1 cellular context compared by ENCODE assay signal in the genomic region with DNA sequence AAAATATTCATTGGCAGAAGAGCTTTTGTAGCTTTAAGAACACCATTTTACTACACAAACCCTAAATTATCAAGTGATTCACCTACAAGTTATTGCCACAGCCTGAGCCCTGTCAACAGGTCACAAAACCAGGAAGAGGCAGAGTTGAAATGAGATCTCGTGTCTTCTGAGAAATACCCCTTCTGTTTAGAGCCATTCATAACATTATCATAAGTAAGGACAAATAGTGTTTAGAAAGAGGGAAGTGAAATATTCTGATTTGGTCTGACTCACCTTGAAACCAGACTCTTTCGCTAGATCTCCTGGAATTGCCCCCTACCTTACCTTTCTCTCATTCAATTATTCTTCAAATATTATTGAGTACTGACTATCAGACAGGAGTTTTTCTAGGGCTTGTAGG.
TF ChIP-seq lines count a peak whose summit lies in the region.

No MANE protein-coding gene starts in this region.

TF ChIP-seq in GM12878, 131 proteins besides CTCF, POLR2A, EP300 and RAD21 (continued from another document and continues in another):
- TF ChIP-seq, protein P1, sequence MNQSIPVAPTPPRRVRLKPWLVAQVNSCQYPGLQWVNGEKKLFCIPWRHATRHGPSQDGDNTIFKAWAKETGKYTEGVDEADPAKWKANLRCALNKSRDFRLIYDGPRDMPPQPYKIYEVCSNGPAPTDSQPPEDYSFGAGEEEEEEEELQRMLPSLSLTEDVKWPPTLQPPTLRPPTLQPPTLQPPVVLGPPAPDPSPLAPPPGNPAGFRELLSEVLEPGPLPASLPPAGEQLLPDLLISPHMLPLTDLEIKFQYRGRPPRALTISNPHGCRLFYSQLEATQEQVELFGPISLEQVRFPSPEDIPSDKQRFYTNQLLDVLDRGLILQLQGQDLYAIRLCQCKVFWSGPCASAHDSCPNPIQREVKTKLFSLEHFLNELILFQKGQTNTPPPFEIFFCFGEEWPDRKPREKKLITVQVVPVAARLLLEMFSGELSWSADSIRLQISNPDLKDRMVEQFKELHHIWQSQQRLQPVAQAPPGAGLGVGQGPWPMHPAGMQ (IDR thresholded peaks at IDR 0.05; ENCODE audit: borderline replicate concordance) = no peak
- TF ChIP-seq CHD2 (IDR thresholded peaks at IDR 0.05; ENCODE audit: borderline replicate concordance, low read depth, low read length) (no peak), TCF3 (IDR thresholded peaks at IDR 0.05; ENCODE audit: borderline replicate concordance, insufficient read depth, low read depth, low read length) (no peak), NRF1 (conservative IDR thresholded peaks at IDR 0.05; ENCODE audit: low read depth, low read length) (no peak), CHD4 (IDR thresholded peaks at IDR 0.05) (no peak), BCL11A (IDR thresholded peaks at IDR 0.05; ENCODE audit: low read depth, low read length) (0 out of 2 replicates have a peak, but pooled peaks have one; percentile 57), ETV6 (conservative IDR thresholded peaks at IDR 0.05 in 1 of 2, IDR thresholded peaks at IDR 0.05 in 1 of 2; ENCODE audit: borderline replicate concordance in 1 of 2, low read depth in 1 of 2) (no peak), CHD1 (IDR thresholded peaks at IDR 0.05; ENCODE audit: low read depth, low read length) (no peak), MEF2A (IDR thresholded peaks at IDR 0.05; ENCODE audit: insufficient read depth, low read depth, low read length) (no peak), KAT2A (conservative IDR thresholded peaks at IDR 0.05; ENCODE audit: control insufficient read depth, low read depth, low read length) (no peak), ZNF274 (IDR thresholded peaks at IDR 0.05; ENCODE audit: insufficient read depth, insufficient read length) (no peak), KLF5 (IDR thresholded peaks at IDR 0.05; ENCODE audit: partially characterized antibody) (no peak), FOXK2 (IDR thresholded peaks at IDR 0.05) (no peak), RAD51 (IDR thresholded peaks at IDR 0.05) (no peak), FOS (IDR thresholded peaks at IDR 0.05; ENCODE audit: borderline replicate concordance, extremely low read depth, insufficient read length) (no peak), SUPT20H (IDR thresholded peaks at IDR 0.05; ENCODE audit: borderline replicate concordance, control insufficient read depth, low read depth, low read length) (no peak), MXI1 (IDR thresholded peaks at IDR 0.05; ENCODE audit: low read depth, low read length) (peak; percentile 22; the same call in 1 of the 2 replicates), ZNF207 (IDR thresholded peaks at IDR 0.05; ENCODE audit: borderline replicate concordance) (no peak), BRCA1 (IDR thresholded peaks at IDR 0.05; ENCODE audit: low read depth, low read length) (no peak), SPI1 (IDR thresholded peaks at IDR 0.05; ENCODE audit: borderline replicate concordance, insufficient read depth, low read depth, low read length) (peak; percentile 93), ZNF24 (IDR thresholded peaks at IDR 0.05) (no peak), RB1 (IDR thresholded peaks at IDR 0.05; ENCODE audit: borderline replicate concordance) (no peak), CREB1 (IDR thresholded peaks at IDR 0.05; ENCODE audit: low read depth) (no peak), STAT3 (IDR thresholded peaks at IDR 0.05; ENCODE audit: low read depth, low read length) (no peak), EZH2 (IDR thresholded peaks at IDR 0.05; ENCODE audit: borderline replicate concordance, control insufficient read depth, low read depth, low read length) (no peak), NFIC (IDR thresholded peaks at IDR 0.05; ENCODE audit: low read depth, low read length) (peak; percentile 66), RUNX3 (IDR thresholded peaks at IDR 0.05; ENCODE audit: low read length) (peak; percentile 27; the same call in 1 of the 2 replicates), PAX5 (IDR thresholded peaks at IDR 0.05; ENCODE audit: borderline replicate concordance, low read depth, low read length) (no peak)
- TF ChIP-seq, protein P2, sequence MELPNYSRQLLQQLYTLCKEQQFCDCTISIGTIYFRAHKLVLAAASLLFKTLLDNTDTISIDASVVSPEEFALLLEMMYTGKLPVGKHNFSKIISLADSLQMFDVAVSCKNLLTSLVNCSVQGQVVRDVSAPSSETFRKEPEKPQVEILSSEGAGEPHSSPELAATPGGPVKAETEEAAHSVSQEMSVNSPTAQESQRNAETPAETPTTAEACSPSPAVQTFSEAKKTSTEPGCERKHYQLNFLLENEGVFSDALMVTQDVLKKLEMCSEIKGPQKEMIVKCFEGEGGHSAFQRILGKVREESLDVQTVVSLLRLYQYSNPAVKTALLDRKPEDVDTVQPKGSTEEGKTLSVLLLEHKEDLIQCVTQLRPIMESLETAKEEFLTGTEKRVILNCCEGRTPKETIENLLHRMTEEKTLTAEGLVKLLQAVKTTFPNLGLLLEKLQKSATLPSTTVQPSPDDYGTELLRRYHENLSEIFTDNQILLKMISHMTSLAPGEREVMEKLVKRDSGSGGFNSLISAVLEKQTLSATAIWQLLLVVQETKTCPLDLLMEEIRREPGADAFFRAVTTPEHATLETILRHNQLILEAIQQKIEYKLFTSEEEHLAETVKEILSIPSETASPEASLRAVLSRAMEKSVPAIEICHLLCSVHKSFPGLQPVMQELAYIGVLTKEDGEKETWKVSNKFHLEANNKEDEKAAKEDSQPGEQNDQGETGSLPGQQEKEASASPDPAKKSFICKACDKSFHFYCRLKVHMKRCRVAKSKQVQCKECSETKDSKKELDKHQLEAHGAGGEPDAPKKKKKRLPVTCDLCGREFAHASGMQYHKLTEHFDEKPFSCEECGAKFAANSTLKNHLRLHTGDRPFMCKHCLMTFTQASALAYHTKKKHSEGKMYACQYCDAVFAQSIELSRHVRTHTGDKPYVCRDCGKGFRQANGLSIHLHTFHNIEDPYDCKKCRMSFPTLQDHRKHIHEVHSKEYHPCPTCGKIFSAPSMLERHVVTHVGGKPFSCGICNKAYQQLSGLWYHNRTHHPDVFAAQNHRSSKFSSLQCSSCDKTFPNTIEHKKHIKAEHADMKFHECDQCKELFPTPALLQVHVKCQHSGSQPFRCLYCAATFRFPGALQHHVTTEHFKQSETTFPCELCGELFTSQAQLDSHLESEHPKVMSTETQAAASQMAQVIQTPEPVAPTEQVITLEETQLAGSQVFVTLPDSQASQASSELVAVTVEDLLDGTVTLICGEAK (IDR thresholded peaks at IDR 0.05; ENCODE audit: borderline replicate concordance) = no peak
- TF ChIP-seq, protein P3, sequence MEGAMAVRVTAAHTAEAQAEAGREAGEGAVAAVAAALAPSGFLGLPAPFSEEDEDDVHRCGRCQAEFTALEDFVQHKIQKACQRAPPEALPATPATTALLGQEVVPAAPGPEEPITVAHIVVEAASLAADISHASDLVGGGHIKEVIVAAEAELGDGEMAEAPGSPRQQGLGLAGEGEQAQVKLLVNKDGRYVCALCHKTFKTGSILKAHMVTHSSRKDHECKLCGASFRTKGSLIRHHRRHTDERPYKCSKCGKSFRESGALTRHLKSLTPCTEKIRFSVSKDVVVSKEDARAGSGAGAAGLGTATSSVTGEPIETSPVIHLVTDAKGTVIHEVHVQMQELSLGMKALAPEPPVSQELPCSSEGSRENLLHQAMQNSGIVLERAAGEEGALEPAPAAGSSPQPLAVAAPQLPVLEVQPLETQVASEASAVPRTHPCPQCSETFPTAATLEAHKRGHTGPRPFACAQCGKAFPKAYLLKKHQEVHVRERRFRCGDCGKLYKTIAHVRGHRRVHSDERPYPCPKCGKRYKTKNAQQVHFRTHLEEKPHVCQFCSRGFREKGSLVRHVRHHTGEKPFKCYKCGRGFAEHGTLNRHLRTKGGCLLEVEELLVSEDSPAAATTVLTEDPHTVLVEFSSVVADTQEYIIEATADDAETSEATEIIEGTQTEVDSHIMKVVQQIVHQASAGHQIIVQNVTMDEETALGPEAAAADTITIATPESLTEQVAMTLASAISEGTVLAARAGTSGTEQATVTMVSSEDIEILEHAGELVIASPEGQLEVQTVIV (IDR thresholded peaks at IDR 0.05; ENCODE audit: borderline replicate concordance, partially characterized antibody) = no peak
- TF ChIP-seq, protein P4, sequence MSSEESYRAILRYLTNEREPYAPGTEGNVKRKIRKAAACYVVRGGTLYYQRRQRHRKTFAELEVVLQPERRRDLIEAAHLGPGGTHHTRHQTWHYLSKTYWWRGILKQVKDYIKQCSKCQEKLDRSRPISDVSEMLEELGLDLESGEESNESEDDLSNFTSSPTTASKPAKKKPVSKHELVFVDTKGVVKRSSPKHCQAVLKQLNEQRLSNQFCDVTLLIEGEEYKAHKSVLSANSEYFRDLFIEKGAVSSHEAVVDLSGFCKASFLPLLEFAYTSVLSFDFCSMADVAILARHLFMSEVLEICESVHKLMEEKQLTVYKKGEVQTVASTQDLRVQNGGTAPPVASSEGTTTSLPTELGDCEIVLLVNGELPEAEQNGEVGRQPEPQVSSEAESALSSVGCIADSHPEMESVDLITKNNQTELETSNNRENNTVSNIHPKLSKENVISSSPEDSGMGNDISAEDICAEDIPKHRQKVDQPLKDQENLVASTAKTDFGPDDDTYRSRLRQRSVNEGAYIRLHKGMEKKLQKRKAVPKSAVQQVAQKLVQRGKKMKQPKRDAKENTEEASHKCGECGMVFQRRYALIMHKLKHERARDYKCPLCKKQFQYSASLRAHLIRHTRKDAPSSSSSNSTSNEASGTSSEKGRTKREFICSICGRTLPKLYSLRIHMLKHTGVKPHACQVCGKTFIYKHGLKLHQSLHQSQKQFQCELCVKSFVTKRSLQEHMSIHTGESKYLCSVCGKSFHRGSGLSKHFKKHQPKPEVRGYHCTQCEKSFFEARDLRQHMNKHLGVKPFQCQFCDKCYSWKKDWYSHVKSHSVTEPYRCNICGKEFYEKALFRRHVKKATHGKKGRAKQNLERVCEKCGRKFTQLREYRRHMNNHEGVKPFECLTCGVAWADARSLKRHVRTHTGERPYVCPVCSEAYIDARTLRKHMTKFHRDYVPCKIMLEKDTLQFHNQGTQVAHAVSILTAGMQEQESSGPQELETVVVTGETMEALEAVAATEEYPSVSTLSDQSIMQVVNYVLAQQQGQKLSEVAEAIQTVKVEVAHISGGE (CRISPR knock-in tag; IDR thresholded peaks at IDR 0.05) = no peak
- TF ChIP-seq, protein P5, sequence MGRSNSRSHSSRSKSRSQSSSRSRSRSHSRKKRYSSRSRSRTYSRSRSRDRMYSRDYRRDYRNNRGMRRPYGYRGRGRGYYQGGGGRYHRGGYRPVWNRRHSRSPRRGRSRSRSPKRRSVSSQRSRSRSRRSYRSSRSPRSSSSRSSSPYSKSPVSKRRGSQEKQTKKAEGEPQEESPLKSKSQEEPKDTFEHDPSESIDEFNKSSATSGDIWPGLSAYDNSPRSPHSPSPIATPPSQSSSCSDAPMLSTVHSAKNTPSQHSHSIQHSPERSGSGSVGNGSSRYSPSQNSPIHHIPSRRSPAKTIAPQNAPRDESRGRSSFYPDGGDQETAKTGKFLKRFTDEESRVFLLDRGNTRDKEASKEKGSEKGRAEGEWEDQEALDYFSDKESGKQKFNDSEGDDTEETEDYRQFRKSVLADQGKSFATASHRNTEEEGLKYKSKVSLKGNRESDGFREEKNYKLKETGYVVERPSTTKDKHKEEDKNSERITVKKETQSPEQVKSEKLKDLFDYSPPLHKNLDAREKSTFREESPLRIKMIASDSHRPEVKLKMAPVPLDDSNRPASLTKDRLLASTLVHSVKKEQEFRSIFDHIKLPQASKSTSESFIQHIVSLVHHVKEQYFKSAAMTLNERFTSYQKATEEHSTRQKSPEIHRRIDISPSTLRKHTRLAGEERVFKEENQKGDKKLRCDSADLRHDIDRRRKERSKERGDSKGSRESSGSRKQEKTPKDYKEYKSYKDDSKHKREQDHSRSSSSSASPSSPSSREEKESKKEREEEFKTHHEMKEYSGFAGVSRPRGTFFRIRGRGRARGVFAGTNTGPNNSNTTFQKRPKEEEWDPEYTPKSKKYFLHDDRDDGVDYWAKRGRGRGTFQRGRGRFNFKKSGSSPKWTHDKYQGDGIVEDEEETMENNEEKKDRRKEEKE (IDR thresholded peaks at IDR 0.05) = no peak
- TF ChIP-seq, protein P6, sequence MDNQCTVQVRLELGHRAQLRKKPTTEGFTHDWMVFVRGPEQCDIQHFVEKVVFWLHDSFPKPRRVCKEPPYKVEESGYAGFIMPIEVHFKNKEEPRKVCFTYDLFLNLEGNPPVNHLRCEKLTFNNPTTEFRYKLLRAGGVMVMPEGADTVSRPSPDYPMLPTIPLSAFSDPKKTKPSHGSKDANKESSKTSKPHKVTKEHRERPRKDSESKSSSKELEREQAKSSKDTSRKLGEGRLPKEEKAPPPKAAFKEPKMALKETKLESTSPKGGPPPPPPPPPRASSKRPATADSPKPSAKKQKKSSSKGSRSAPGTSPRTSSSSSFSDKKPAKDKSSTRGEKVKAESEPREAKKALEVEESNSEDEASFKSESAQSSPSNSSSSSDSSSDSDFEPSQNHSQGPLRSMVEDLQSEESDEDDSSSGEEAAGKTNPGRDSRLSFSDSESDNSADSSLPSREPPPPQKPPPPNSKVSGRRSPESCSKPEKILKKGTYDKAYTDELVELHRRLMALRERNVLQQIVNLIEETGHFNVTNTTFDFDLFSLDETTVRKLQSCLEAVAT (IDR thresholded peaks at IDR 0.05) = no peak
- TF ChIP-seq, protein P7, sequence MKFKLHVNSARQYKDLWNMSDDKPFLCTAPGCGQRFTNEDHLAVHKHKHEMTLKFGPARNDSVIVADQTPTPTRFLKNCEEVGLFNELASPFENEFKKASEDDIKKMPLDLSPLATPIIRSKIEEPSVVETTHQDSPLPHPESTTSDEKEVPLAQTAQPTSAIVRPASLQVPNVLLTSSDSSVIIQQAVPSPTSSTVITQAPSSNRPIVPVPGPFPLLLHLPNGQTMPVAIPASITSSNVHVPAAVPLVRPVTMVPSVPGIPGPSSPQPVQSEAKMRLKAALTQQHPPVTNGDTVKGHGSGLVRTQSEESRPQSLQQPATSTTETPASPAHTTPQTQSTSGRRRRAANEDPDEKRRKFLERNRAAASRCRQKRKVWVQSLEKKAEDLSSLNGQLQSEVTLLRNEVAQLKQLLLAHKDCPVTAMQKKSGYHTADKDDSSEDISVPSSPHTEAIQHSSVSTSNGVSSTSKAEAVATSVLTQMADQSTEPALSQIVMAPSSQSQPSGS (IDR thresholded peaks at IDR 0.05; ENCODE audit: low read length) = peak; percentile 43; the same call in 1 of the 2 replicates
- TF ChIP-seq, protein P8, sequence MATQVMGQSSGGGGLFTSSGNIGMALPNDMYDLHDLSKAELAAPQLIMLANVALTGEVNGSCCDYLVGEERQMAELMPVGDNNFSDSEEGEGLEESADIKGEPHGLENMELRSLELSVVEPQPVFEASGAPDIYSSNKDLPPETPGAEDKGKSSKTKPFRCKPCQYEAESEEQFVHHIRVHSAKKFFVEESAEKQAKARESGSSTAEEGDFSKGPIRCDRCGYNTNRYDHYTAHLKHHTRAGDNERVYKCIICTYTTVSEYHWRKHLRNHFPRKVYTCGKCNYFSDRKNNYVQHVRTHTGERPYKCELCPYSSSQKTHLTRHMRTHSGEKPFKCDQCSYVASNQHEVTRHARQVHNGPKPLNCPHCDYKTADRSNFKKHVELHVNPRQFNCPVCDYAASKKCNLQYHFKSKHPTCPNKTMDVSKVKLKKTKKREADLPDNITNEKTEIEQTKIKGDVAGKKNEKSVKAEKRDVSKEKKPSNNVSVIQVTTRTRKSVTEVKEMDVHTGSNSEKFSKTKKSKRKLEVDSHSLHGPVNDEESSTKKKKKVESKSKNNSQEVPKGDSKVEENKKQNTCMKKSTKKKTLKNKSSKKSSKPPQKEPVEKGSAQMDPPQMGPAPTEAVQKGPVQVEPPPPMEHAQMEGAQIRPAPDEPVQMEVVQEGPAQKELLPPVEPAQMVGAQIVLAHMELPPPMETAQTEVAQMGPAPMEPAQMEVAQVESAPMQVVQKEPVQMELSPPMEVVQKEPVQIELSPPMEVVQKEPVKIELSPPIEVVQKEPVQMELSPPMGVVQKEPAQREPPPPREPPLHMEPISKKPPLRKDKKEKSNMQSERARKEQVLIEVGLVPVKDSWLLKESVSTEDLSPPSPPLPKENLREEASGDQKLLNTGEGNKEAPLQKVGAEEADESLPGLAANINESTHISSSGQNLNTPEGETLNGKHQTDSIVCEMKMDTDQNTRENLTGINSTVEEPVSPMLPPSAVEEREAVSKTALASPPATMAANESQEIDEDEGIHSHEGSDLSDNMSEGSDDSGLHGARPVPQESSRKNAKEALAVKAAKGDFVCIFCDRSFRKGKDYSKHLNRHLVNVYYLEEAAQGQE (IDR thresholded peaks at IDR 0.05; ENCODE audit: low read depth, low read length) = no peak
